ENCODE assay signal across 1 cellular context in genomic region chr12:56590237-56590830, GRCh38.
A peak's percentile ranks its signal among the peaks of the same experiment; 100 is the strongest.
TF ChIP-seq lines count a peak whose summit lies in the region.

No MANE protein-coding gene starts in this region.

TF ChIP-seq in HepG2, 621 proteins besides CTCF, POLR2A, EP300 and RAD21 (continued from another document):
- TF ChIP-seq SPEN (CRISPR knock-in tag; IDR thresholded peaks at IDR 0.05; ENCODE audit: low read depth): 0 out of 2 replicates have a peak, but pooled peaks have one; percentile 22
- TF ChIP-seq SMYD3 (CRISPR knock-in tag; IDR thresholded peaks at IDR 0.05): no peak
- TF ChIP-seq MAFG (CRISPR knock-in tag; IDR thresholded peaks at IDR 0.05): no peak
- TF ChIP-seq FOXJ3 (CRISPR knock-in tag; IDR thresholded peaks at IDR 0.05; ENCODE audit: borderline replicate concordance): no peak
- TF ChIP-seq SP1 (IDR thresholded peaks at IDR 0.05): no peak
- no peak for TF ChIP-seq SP1 (CRISPR knock-in tag; IDR thresholded peaks at IDR 0.05)
- TF ChIP-seq UBTF (CRISPR knock-in tag; IDR thresholded peaks at IDR 0.05): no peak
- no peak for TF ChIP-seq NFE2L2 (IDR thresholded peaks at IDR 0.05; ENCODE audit: low read length)
- no peak for TF ChIP-seq SP2 (CRISPR knock-in tag; IDR thresholded peaks at IDR 0.05)
- no peak for TF ChIP-seq MAFK (conservative IDR thresholded peaks at IDR 0.05 in 1 of 2, IDR thresholded peaks at IDR 0.05 in 1 of 2; ENCODE audit: low read length in 2 of 2)
- no peak for TF ChIP-seq ISL2 (CRISPR knock-in tag; IDR thresholded peaks at IDR 0.05)
- TF ChIP-seq ZNF225 (CRISPR knock-in tag; IDR thresholded peaks at IDR 0.05): no peak
- TF ChIP-seq STAG1 (CRISPR knock-in tag; IDR thresholded peaks at IDR 0.05): peak; percentile 57
